Comparison of ENCODE assay signal across 8 cellular contexts in the genomic region with DNA sequence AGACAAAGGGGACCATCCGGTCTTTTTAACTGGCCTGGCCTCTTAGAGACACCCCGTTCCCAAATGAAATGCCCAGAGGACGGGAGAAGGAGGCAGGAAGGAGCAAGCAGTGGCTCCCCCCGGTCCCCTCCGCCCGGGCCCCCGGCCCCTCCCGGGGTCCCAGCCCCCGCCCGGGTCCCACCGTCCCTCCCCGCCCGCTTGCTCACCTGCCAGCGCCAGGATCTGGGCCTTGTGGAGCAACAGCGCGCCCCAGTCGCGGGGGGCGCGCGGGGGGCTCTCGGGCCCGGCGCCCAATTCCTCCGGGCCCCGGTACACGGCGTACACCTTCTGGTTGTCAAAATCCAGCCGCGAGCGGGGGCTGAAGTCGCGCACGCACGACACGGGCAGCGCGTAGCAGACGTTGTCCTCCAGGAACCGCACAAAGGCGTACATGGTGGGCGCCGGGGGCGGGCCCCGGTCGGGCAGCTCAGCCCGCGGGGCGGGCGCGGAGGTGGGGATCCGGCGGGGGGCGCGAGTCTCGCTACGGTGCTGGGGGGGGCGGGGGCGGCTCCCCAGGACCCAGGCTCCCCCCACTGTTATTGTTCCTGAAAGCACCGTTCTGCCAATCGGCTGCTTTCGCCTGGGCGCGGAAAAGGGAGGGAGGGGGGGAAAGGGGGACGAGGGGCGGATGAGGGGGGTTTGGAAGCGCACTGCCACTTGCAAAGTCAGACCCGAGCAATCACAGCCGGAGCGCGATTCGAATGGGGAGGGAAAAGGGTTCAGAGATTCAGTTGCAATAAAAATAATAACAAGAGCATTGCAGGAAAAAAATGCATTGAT. TPM values are rescaled to one million over a fixed set of nuclear protein-coding genes. Genes with fewer than 3 reads are reported as not detected.
DNase-seq lines count a peak whose midpoint lies in the region; ATAC-seq, FAIRE-seq and TF ChIP-seq lines count a peak whose summit lies in the region.

A gene with protein sequence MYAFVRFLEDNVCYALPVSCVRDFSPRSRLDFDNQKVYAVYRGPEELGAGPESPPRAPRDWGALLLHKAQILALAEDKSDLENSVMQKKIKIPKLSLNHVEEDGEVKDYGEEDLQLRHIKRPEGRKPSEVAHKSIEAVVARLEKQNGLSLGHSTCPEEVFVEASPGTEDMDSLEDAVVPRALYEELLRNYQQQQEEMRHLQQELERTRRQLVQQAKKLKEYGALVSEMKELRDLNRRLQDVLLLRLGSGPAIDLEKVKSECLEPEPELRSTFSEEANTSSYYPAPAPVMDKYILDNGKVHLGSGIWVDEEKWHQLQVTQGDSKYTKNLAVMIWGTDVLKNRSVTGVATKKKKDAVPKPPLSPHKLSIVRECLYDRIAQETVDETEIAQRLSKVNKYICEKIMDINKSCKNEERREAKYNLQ (minus strand): TSS at position 492 of the 819 bp plus-strand sequence. CDS start 60 bp downstream, at position 432.

- POLR2A ChIA-PET in A549 (lab: Yijun Ruan, JAX): no interaction called here

- H2AFZ ChIP-seq in parathyroid adenoma: peak within 1 kb of the TSS; percentile 78

- FAIRE-seq in A549 (lab: Jason Lieb, UNC): no peak

- no peak within 1 kb of the TSS for H3K9ac ChIP-seq in parathyroid adenoma

- H3K4me1 ChIP-seq in A549: no peaks in the 10 kb centered on the region
- no peaks in the 10 kb centered on the region; the same call in 1 of the 2 replicates for H3K4me1 ChIP-seq in HAP-1
- H3K4me1 ChIP-seq in parathyroid adenoma: peaks cover 6% of the 10 kb centered on the region
- H3K4me1 ChIP-seq in tibial nerve: peaks cover 0 to 27% (median 8%) of the 10 kb centered on the region in 4 donors

- no peak for TF ChIP-seq EP300 in A549 (IDR thresholded peaks at IDR 0.05)
- TF ChIP-seq EP300 in tibial nerve (IDR thresholded peaks at IDR 0.05): no peak

- H3K4me3 ChIP-seq in A549: peak within 1 kb of the TSS; percentile 38
- peak within 1 kb of the TSS; percentile 51 for H3K4me3 ChIP-seq in HAP-1
- peak within 1 kb of the TSS; percentile 85 for H3K4me3 ChIP-seq in parathyroid adenoma (ENCODE audit: low read depth, low read length)
- H3K4me3 ChIP-seq in tibial nerve: peak within 1 kb of the TSS; percentile 67 to 92 (median 78)

- H3K9me3 ChIP-seq in A549 (no peaks in the 10 kb centered on the region), HAP-1 (no peaks in the 10 kb centered on the region), parathyroid adenoma (ENCODE audit: control insufficient read depth, low read length) (no peaks in the 10 kb centered on the region), tibial nerve (no peaks in the 10 kb centered on the region)

- in situ Hi-C loops in HAP-1 (cut with MboI; ENCODE audit: low sequenced_read_pairs): no loop called here

- TF ChIP-seq CTCF in A549 (IDR thresholded peaks at IDR 0.05): no peak
- TF ChIP-seq CTCF in parathyroid adenoma (IDR thresholded peaks at IDR 0.05): no peak
- no peak for TF ChIP-seq CTCF in tibial nerve (IDR thresholded peaks at IDR 0.05)

- TF ChIP-seq POLR2A in A549 (IDR thresholded peaks at IDR 0.05; ENCODE audit: low read length) (no peak), tibial nerve (IDR thresholded peaks at IDR 0.05) (no peak)

- no peaks in the 10 kb centered on the region for H3K79me2 ChIP-seq in parathyroid adenoma

- 19% methylated on average over 12 of the region's 72 CpGs for WGBS in A549 (ENCODE audit: missing lambda C conversion rate)
- WGBS in tibial nerve, 2 donors: 0% methylated on average over 39 to 49 of the region's 72 CpGs

- H3K4me2 ChIP-seq in A549: peak within 1 kb of the TSS; percentile 66
- H3K4me2 ChIP-seq in parathyroid adenoma (ENCODE audit: low read length): peak within 1 kb of the TSS; percentile 98

- DNase-seq in A549 (ENCODE audit: low read depth in 1 of 2, low spot score in 1 of 2) (no peak), HAP-1 (ENCODE audit: low spot score in 2 of 2) (peak; percentile 34 to 79), NCI-H82 treated with DMSO at 0.1 percent for 48 hours (lab: John Stamatoyannopoulos, UW; ENCODE audit: unreplicated experiment) (peak; percentile 60), cardiac septum (ENCODE audit: low spot score) (peak; percentile 76), tibial nerve (ENCODE audit: low spot score in 2 of 2) (peak in 1 of 2 donors; percentile 11)
- peak; percentile 20 for DNase-seq in activated gamma-delta T cell treated with anti-CD3 and anti-CD28 coated beads, Interleukin-2, amount 50 U/mL, for 16 hours (ENCODE audit: low read depth)

- H3K27me3 ChIP-seq in HAP-1 (ENCODE audit: low read depth): no peaks in the 10 kb centered on the region
- no peaks in the 10 kb centered on the region for H3K27me3 ChIP-seq in parathyroid adenoma (ENCODE audit: control insufficient read depth, insufficient read depth, low read length)
- H3K27me3 ChIP-seq in tibial nerve: no peaks in the 10 kb centered on the region

- CTCF ChIA-PET in A549 (lab: Yijun Ruan, JAX): no interaction called here

- H3K36me3 ChIP-seq in HAP-1 (replicated peaks) (no peaks in the 10 kb centered on the region), parathyroid adenoma (ENCODE audit: control insufficient read depth, insufficient read depth, low read length) (no peaks in the 10 kb centered on the region), tibial nerve (no peaks in the 10 kb centered on the region)

- ATAC-seq in A549 (no peak), HG02623 (IDR thresholded peaks at IDR 0.05; ENCODE audit: unreplicated experiment) (no peak)

- TF ChIP-seq RAD21 in A549 (conservative IDR thresholded peaks at IDR 0.05 in 1 of 2, IDR thresholded peaks at IDR 0.05 in 1 of 2): no peak

- 0 out of 6 replicates have a peak within 1 kb of the TSS, but pooled peaks of 1 of the 2 experiments have one; percentile 24 for H3K27ac ChIP-seq in A549
- peak within 1 kb of the TSS; percentile 39 for H3K27ac ChIP-seq in parathyroid adenoma
- peak within 1 kb of the TSS; percentile 56 to 87 (median 83) for H3K27ac ChIP-seq in tibial nerve

- intact Hi-C loops in cardiac septum (cut with DNase I): no loop called here

TF ChIP-seq in A549, 52 proteins besides CTCF, POLR2A, EP300 and RAD21:
- TF ChIP-seq BHLHE40 (IDR thresholded peaks at IDR 0.05; ENCODE audit: low read depth, low read length) (no peak), NFE2L2 (conservative IDR thresholded peaks at IDR 0.05; ENCODE audit: low read length) (no peak), CHD2 (IDR thresholded peaks at IDR 0.05; ENCODE audit: low read length, partially characterized antibody) (no peak), NR3C1 (IDR thresholded peaks at IDR 0.05) (no peak), RARB (CRISPR knock-in tag; IDR thresholded peaks at IDR 0.05) (no peak), ZSCAN20 (CRISPR knock-in tag; IDR thresholded peaks at IDR 0.05) (no peak), CHD4 (IDR thresholded peaks at IDR 0.05; ENCODE audit: borderline replicate concordance) (no peak), ZC3H11A (IDR thresholded peaks at IDR 0.05) (no peak), ZNF302 (CRISPR knock-in tag; IDR thresholded peaks at IDR 0.05) (no peak), CBX8 (IDR thresholded peaks at IDR 0.05) (no peak), HOXB13 (CRISPR knock-in tag; IDR thresholded peaks at IDR 0.05; ENCODE audit: low read depth) (no peak), POLR2AphosphoS2 (conservative IDR thresholded peaks at IDR 0.05; ENCODE audit: low read length) (no peak), HOXB5 (CRISPR knock-in tag; IDR thresholded peaks at IDR 0.05) (no peak), HEYL (CRISPR knock-in tag; IDR thresholded peaks at IDR 0.05) (no peak)
- TF ChIP-seq, protein P1, sequence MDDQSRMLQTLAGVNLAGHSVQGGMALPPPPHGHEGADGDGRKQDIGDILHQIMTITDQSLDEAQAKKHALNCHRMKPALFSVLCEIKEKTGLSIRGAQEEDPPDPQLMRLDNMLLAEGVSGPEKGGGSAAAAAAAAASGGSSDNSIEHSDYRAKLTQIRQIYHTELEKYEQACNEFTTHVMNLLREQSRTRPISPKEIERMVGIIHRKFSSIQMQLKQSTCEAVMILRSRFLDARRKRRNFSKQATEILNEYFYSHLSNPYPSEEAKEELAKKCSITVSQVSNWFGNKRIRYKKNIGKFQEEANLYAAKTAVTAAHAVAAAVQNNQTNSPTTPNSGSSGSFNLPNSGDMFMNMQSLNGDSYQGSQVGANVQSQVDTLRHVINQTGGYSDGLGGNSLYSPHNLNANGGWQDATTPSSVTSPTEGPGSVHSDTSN (IDR thresholded peaks at IDR 0.05): no peak
- TF ChIP-seq, protein P2, sequence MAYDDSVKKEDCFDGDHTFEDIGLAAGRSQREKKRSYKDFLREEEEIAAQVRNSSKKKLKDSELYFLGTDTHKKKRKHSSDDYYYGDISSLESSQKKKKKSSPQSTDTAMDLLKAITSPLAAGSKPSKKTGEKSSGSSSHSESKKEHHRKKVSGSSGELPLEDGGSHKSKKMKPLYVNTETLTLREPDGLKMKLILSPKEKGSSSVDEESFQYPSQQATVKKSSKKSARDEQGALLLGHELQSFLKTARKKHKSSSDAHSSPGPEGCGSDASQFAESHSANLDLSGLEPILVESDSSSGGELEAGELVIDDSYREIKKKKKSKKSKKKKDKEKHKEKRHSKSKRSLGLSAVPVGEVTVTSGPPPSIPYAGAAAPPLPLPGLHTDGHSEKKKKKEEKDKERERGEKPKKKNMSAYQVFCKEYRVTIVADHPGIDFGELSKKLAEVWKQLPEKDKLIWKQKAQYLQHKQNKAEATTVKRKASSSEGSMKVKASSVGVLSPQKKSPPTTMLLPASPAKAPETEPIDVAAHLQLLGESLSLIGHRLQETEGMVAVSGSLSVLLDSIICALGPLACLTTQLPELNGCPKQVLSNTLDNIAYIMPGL (CRISPR knock-in tag; IDR thresholded peaks at IDR 0.05; ENCODE audit: borderline replicate concordance): no peak
- TF ChIP-seq, protein P3, sequence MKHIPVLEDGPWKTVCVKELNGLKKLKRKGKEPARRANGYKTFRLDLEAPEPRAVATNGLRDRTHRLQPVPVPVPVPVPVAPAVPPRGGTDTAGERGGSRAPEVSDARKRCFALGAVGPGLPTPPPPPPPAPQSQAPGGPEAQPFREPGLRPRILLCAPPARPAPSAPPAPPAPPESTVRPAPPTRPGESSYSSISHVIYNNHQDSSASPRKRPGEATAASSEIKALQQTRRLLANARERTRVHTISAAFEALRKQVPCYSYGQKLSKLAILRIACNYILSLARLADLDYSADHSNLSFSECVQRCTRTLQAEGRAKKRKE (CRISPR knock-in tag; IDR thresholded peaks at IDR 0.05; ENCODE audit: low read depth): no peak

RNA-seq across cellular contexts. Expression of the gene that starts here (rescaled TPM):
- polyA plus RNA-seq in A549 (2011; rRNA removed) (not detected in 2 replicates), A549 (2017; fragmentation: RNase III; extraction: RNeasy Plus Mini Kit Qiagen cat#74134 plus additional on column Dnase treatment) (not detected in 3 replicates)
- not detected in 2 replicates for polyA plus RNA-seq in A549 (2012; cell fraction: cytosol; rRNA removed)
- not detected in 2 replicates for polyA plus RNA-seq in A549 (2012; cell fraction: nucleus; rRNA removed)
- polyA minus RNA-seq in A549 (2011; rRNA and poly(A)+ RNA removed): 1.0 TPM in 1 of 2 replicates, not detected in the other
- total RNA-seq in cardiac septum (3.2 TPM), tibial nerve (1 to 10 TPM; 1.5 to 4.7 (median 2.8) TPM)

Comparison
In these comparisons a context has a peak if more than half of its experiments do, and no peak if none do; other contexts are left out.
1. DNase-seq: peak in HAP-1 (2 of 2), NCI-H82 treated with DMSO at 0.1 percent for 48 hours (single experiment), activated gamma-delta T cell treated with anti-CD3 and anti-CD28 coated beads, Interleukin-2, amount 50 U/mL, for 16 hours (single experiment) and cardiac septum (single experiment); none in A549 (0 of 2).
2. Peak in every context shown above with its lines, with median percentiles within 50 percentile points of each other: H3K4me3 ChIP-seq.